ENCODE assay signal across 8 cellular contexts in the genomic region with DNA sequence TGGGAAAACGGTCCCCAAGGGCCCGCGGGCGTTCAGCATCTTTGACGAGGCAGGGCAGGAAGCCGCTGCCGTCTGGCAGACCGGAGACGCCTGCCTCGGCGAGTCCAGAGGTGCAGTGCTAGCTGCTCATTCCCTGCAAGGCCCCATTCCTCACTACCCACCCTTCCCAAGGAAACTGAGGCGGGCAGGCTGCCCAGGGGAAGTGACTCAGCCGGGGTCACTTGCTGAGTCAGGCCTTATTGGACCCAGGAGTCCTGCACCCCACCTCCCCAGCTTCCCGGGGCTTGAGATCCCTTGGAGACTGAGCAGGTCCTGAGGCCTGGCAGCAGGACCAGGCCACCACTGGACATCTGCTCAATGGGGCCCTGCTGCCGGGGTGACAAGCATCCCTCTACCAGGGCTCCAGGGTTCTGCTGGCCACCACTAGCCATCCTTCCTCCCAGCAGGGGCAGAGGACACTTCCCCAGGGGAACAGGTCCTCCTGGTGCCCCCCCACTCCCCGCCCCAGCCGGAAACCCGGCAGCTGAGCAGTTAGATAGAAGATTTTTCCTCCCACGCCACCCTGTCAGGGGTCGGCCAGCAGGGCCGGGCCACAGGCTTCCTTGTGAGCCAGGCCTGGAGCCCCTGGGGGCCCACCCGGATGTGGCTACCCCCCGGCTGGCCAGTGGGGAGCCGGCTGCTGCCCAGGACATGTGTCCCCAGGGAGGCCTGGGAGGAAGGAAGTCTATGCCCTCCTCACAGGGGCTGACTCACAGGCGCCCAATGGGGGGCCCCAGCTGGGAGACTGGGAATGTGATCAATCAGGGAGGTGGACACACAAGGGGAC. TPM values are rescaled to one million over a fixed set of nuclear protein-coding genes. Genes with fewer than 3 reads are reported as not detected.
DNase-seq lines count a peak whose midpoint lies in the region; ATAC-seq and TF ChIP-seq lines count a peak whose summit lies in the region.

No MANE protein-coding gene starts in this region.

- H3K36me3 ChIP-seq in ACC112 (ENCODE audit: insufficient read depth, low read length) (peaks cover 11% of the 10 kb centered on the region; the same call in 1 of the 2 replicates), gastroesophageal sphincter (no peaks in the 10 kb centered on the region), skeletal muscle satellite cell (ENCODE audit: insufficient read depth, low read length) (peaks cover 16% of the 10 kb centered on the region)

- peak overlapping the region; percentile 93 for H3K9ac ChIP-seq in skeletal muscle satellite cell (ENCODE audit: low read depth, low read length)

- peak overlapping the region; percentile 96 for H3K4me3 ChIP-seq in ACC112 (ENCODE audit: low read depth, low read length)
- H3K4me3 ChIP-seq in gastroesophageal sphincter: peak overlapping the region in 1 of 2 donors; percentile 17
- peak overlapping the region; percentile 87 for H3K4me3 ChIP-seq in skeletal muscle satellite cell (ENCODE audit: low read length)

- H3K27ac ChIP-seq in ACC112 (ENCODE audit: low read depth, low read length): peak overlapping the region; percentile 97
- H3K27ac ChIP-seq in gastroesophageal sphincter: peak overlapping the region in 3 of 4 donors; percentile 74 to 87 (median 82)

- no peak overlapping the region for H2AFZ ChIP-seq in ACC112 (ENCODE audit: low read length, unreplicated experiment)

- DNase-seq in HK-2 (ENCODE audit: unreplicated experiment) (peak; percentile 84), NCI-H446 treated with DMSO at 0.1 percent for 48 hours (lab: John Stamatoyannopoulos, UW) (no peak), NCI-H128 (lab: John Stamatoyannopoulos, UW; ENCODE audit: unreplicated experiment) (no peak)
- peak; percentile 67 for DNase-seq in activated CD4-positive, alpha-beta memory T cell treated with anti-CD3 and anti-CD28 coated beads for 36 hours

- POLR2A ChIA-PET in activated CD4-positive, alpha-beta memory T cell treated with anti-CD3 and anti-CD28 coated beads for 36 hours (lab: Charles Lee): interaction anchor here (7.7 kb wide), 1 partner anchor 35 kb away, joined by 91 read pairs; no protein-coding TSS in a partner anchor

- peaks cover 72% of the 10 kb centered on the region for H3K4me1 Mint-ChIP-seq in activated CD4-positive, alpha-beta memory T cell treated with anti-CD3 and anti-CD28 coated beads for 36 hours (ENCODE audit: low read depth)

- CTCF ChIA-PET in activated CD4-positive, alpha-beta memory T cell treated with anti-CD3 and anti-CD28 coated beads for 36 hours (lab: Charles Lee): interaction anchor here (1.6 to 25.7 kb wide), 4 partner anchors 13 to 38 kb away, joined by 4 to 1161 read pairs (median 32); no protein-coding TSS in a partner anchor

- H3K9me3 ChIP-seq in gastroesophageal sphincter (no peaks in the 10 kb centered on the region), skeletal muscle satellite cell (replicated peaks; ENCODE audit: low read length) (no peaks in the 10 kb centered on the region)

- H3K4me2 ChIP-seq in skeletal muscle satellite cell (ENCODE audit: low read length): peak overlapping the region; percentile 98

- TF ChIP-seq CTCF in gastroesophageal sphincter (IDR thresholded peaks at IDR 0.05): no peak

- no peaks in the 10 kb centered on the region for H3K9me3 Mint-ChIP-seq in activated CD4-positive, alpha-beta memory T cell treated with anti-CD3 and anti-CD28 coated beads for 36 hours

- H3K27me3 Mint-ChIP-seq in activated CD4-positive, alpha-beta memory T cell treated with anti-CD3 and anti-CD28 coated beads for 36 hours: no peaks in the 10 kb centered on the region

- peak overlapping the region; percentile 80 for H3K27ac Mint-ChIP-seq in activated CD4-positive, alpha-beta memory T cell treated with anti-CD3 and anti-CD28 coated beads for 36 hours

- H3K27me3 ChIP-seq in ACC112 (ENCODE audit: insufficient read depth, low read length): no peaks in the 10 kb centered on the region
- no peaks in the 10 kb centered on the region for H3K27me3 ChIP-seq in gastroesophageal sphincter
- no peaks in the 10 kb centered on the region for H3K27me3 ChIP-seq in skeletal muscle satellite cell (ENCODE audit: control insufficient read depth, insufficient read depth, low read length)

- H3K79me2 ChIP-seq in ACC112 (ENCODE audit: control insufficient read depth, insufficient read depth, low read length, unreplicated experiment): peaks cover 87% of the 10 kb centered on the region

- no peak for TF ChIP-seq EP300 in gastroesophageal sphincter (IDR thresholded peaks at IDR 0.05)

- ATAC-seq in gastroesophageal sphincter (peak; percentile 3), GM21526 (IDR thresholded peaks at IDR 0.05; ENCODE audit: low FRiP score, unreplicated experiment) (no peak)

- H3K36me3 Mint-ChIP-seq in activated CD4-positive, alpha-beta memory T cell treated with anti-CD3 and anti-CD28 coated beads for 36 hours: peaks cover 18% of the 10 kb centered on the region

- no CpG with 5 or more reads among the region's 25 CpGs for WGBS in gastroesophageal sphincter (ENCODE audit: low coverage in 1 of 2), 2 donors

- TF ChIP-seq POLR2A in gastroesophageal sphincter (IDR thresholded peaks at IDR 0.05): no peak

- intact Hi-C loops in activated CD4-positive, alpha-beta memory T cell treated with anti-CD3 and anti-CD28 coated beads for 36 hours (cut with micrococcal nuclease): loop anchor here (5.0 kb wide), 1 partner anchor 188 kb away; the partner anchor contains the start of gene ATXN2

- H3K4me1 ChIP-seq in ACC112 (ENCODE audit: control insufficient read depth, insufficient read depth, low read length, unreplicated experiment) (peaks cover 67% of the 10 kb centered on the region), gastroesophageal sphincter (peaks cover 0 to 93% (median 64%) of the 10 kb centered on the region in 3 donors), skeletal muscle satellite cell (ENCODE audit: control insufficient read depth, insufficient read depth, low read length) (peaks cover 82% of the 10 kb centered on the region)

- peak overlapping the region; percentile 63 for H3K4me3 Mint-ChIP-seq in activated CD4-positive, alpha-beta memory T cell treated with anti-CD3 and anti-CD28 coated beads for 36 hours

RNA-seq across cellular contexts. Expression of gene SH2B3, which starts 3.9 kb away (rescaled TPM):
- 10 to 100 TPM; 32.6 to 34.2 TPM for total RNA-seq in activated CD4-positive, alpha-beta memory T cell treated with anti-CD3 and anti-CD28 coated beads for 36 hours
- total RNA-seq in gastroesophageal sphincter: 10 to 100 TPM; 17.0 to 33.1 (median 23.3) TPM
- 62.6 and 84.1 TPM in 2 replicates for total RNA-seq in skeletal muscle satellite cell (2012; rRNA removed)

RNA-seq across cellular contexts. Expression of gene PHETA1, which starts 40.7 kb away (rescaled TPM):
- 1 to 10 TPM; 1.4 to 2.2 TPM for total RNA-seq in activated CD4-positive, alpha-beta memory T cell treated with anti-CD3 and anti-CD28 coated beads for 36 hours
- 10 to 100 TPM in 1 of 4 donors, 1 to 10 TPM in 3; 6.3 to 16.0 (median 8.2) TPM for total RNA-seq in gastroesophageal sphincter
- total RNA-seq in skeletal muscle satellite cell (2012; rRNA removed): 7.0 and 9.4 TPM in 2 replicates

Comparison
In these comparisons a context has a peak if more than half of its experiments do, and no peak if none do; other contexts are left out.
1. DNase-seq: peak in HK-2 (single experiment) and activated CD4-positive, alpha-beta memory T cell treated with anti-CD3 and anti-CD28 coated beads for 36 hours (single experiment); none in NCI-H446 treated with DMSO at 0.1 percent for 48 hours (single experiment) and NCI-H128 (single experiment).